In genomic region chr15:82739086-82739485, GRCh38 we compare ENCODE assay signal across 25 cellular contexts. TPM values are rescaled to one million over a fixed set of nuclear protein-coding genes. Genes with fewer than 3 reads are reported as not detected.
A peak's percentile ranks its signal among the peaks of the same experiment; 100 is the strongest.
DNase-seq lines count a peak whose midpoint lies in the region; ATAC-seq, FAIRE-seq and TF ChIP-seq lines count a peak whose summit lies in the region.
"Had no signal": no experiment of that assay in that cellular context is flagged by ENCODE, and none has a peak within 500 bp of the region (broad histone marks: within the 10 kb centered on the region; RNA-seq: fewer than 3 reads in every experiment).

No MANE protein-coding gene starts in this region.

- H3K27ac Mint-ChIP-seq in type B pancreatic cell, result peak overlapping the region; percentile 14
- H3K27ac Mint-ChIP-seq: activated CD4-positive, alpha-beta T cell treated with anti-CD3 and anti-CD28 coated beads for 36 hours; IgD-negative memory B cell; memory B cell; naive B cell had no signal

- no peak for TF ChIP-seq RAD21 in HCT116 (IDR thresholded peaks at IDR 0.05; ENCODE audit: low read depth)

- no peak for TF ChIP-seq POLR2A in HCT116 (IDR thresholded peaks at IDR 0.05; ENCODE audit: borderline replicate concordance, extremely low read depth, insufficient read depth, insufficient read length)

- no peaks in the 10 kb centered on the region for H3K9me3 ChIP-seq in HCT116 (ENCODE audit: control insufficient read depth in 1 of 2, insufficient read depth in 1 of 2, low read depth in 1 of 2, low read length in 2 of 2)
- H3K9me3 ChIP-seq: thoracic aorta had no signal

- FAIRE-seq in RCC 7860 (lab: Jason Lieb, UNC), result peak; percentile 10

- H3K4me1 Mint-ChIP-seq in type B pancreatic cell (ENCODE audit: unreplicated experiment), result no peaks in the 10 kb centered on the region
- H3K4me1 Mint-ChIP-seq: activated CD4-positive, alpha-beta T cell treated with anti-CD3 and anti-CD28 coated beads for 36 hours; memory B cell had no signal

- no peak overlapping the region for H2AFZ ChIP-seq in HCT116 (ENCODE audit: low read depth, low read length, poor library complexity, severe bottlenecking)

- H3K36me3 Mint-ChIP-seq in type B pancreatic cell, result no peaks in the 10 kb centered on the region

- H4K20me1 ChIP-seq in HCT116 (ENCODE audit: insufficient read depth), result no peaks in the 10 kb centered on the region

- no peak for DNase-seq in HCT116 (ENCODE audit: low read depth, low spot score)
- DNase-seq in RCC 7860 (ENCODE audit: low spot score), result peak; percentile 29
- DNase-seq in fibroblast of mammary gland (ENCODE audit: low read depth), result peak; percentile 5
- no peak for DNase-seq in type B pancreatic cell (ENCODE audit: extremely low spot score, unreplicated experiment)
- DNase-seq in NCI-H1048 (lab: John Stamatoyannopoulos, UW), result no peak
- no peak for DNase-seq in activated CD4-positive, alpha-beta T cell treated with anti-CD3 and anti-CD28 coated beads for 1 hour
- DNase-seq: activated CD4-positive, alpha-beta T cell treated with anti-CD3 and anti-CD28 coated beads for 36 hours; activated naive CD4-positive, alpha-beta T cell treated with anti-CD3 and anti-CD28 coated beads, Interleukin-2, amount 50 U/mL, for 16 hours; activated T-cell treated with anti-CD3 and anti-CD28 coated beads, Interleukin-2, amount 50 U/mL, for 48 hours; aorta; cerebellar nuclear complex; effector CD4-positive, alpha-beta T cell; GOT3; left cardiac atrium; naive B cell; NCI-H146; NCI-H69; occipital lobe; stimulated activated CD4-positive, alpha-beta T cell treated with anti-CD3 and anti-CD28 coated beads, Interleukin-4, amount 100 ng/mL, for 24 hours; stimulated activated naive CD4-positive, alpha-beta T cell treated with Interleukin-2 at 50 U/mL for 16 hours had no signal

- POLR2A ChIA-PET in HCT116 (lab: Charles Lee), result interaction anchor here (1.3 kb wide), 1 partner anchor 11 kb away, joined by 6 read pairs; no protein-coding TSS in a partner anchor

- peak overlapping the region; percentile 3; the same call in 1 of the 2 replicates for H3K4me2 ChIP-seq in HCT116 (ENCODE audit: low read length)

- intact Hi-C loops in HCT116 (cut with micrococcal nuclease), result no loop called here

- no peak overlapping the region for H3K4me3 Mint-ChIP-seq in type B pancreatic cell
- H3K4me3 Mint-ChIP-seq: activated CD4-positive, alpha-beta T cell treated with anti-CD3 and anti-CD28 coated beads for 36 hours; IgD-negative memory B cell; memory B cell; naive B cell had no signal

- TF ChIP-seq CTCF in HCT116 (IDR thresholded peaks at IDR 0.05 in 2 of 3, conservative IDR thresholded peaks at IDR 0.05 in 1 of 3; ENCODE audit: borderline replicate concordance in 1 of 3, insufficient read depth in 1 of 3, low read depth in 2 of 3, low read length in 2 of 3) (no peak), fibroblast of mammary gland (conservative IDR thresholded peaks at IDR 0.05; ENCODE audit: control insufficient read depth, insufficient read depth, low read depth, low read length) (no peak), type B pancreatic cell (conservative IDR thresholded peaks at IDR 0.05) (no peak)

- H3K4me1 ChIP-seq in HCT116 (ENCODE audit: control insufficient read depth in 1 of 2, insufficient read depth in 2 of 2, low read length in 2 of 2), result peaks cover 6 to 13% of the 10 kb centered on the region in 2 experiments; a peak in 2 of 4 replicates

- H3K27me3 Mint-ChIP-seq in type B pancreatic cell, result no peaks in the 10 kb centered on the region
- H3K27me3 Mint-ChIP-seq: activated CD4-positive, alpha-beta T cell treated with anti-CD3 and anti-CD28 coated beads for 36 hours; IgD-negative memory B cell; memory B cell; naive B cell had no signal

- ATAC-seq in HCT116 (no peak), HG03175 (IDR thresholded peaks at IDR 0.05; ENCODE audit: unreplicated experiment) (no peak)
- ATAC-seq: activated CD4-positive, alpha-beta T cell treated with anti-CD3 and anti-CD28 coated beads for 36 hours; left cardiac atrium had no signal

- H3K4me3 ChIP-seq in HCT116 (replicated peaks in 1 of 2; ENCODE audit: low read depth in 1 of 2, low read length in 2 of 2), result no peak overlapping the region
- H3K4me3 ChIP-seq in fibroblast of mammary gland (ENCODE audit: control insufficient read depth, low read depth, low read length), result no peak overlapping the region
- H3K4me3 ChIP-seq: thoracic aorta had no signal

- CTCF ChIA-PET in HCT116 (lab: Charles Lee), result no interaction called here

- no peak overlapping the region for H3K9ac ChIP-seq in HCT116 (ENCODE audit: low read length)

- no peaks in the 10 kb centered on the region for H3K79me2 ChIP-seq in HCT116 (ENCODE audit: insufficient read depth, low read length)

- RAD21 ChIA-PET in HCT116 (lab: Charles Lee; ENCODE audit: low non-redundant PET in 1 of 2, low total read pairs in 2 of 2, uncharacterized antibody in 2 of 2, unreplicated experiment in 2 of 2), result no interaction called here

- no peaks in the 10 kb centered on the region for H3K36me3 ChIP-seq in HCT116 (ENCODE audit: control insufficient read depth in 1 of 2, insufficient read depth in 2 of 2, low read length in 2 of 2)
- H3K36me3 ChIP-seq: thoracic aorta had no signal

- peaks cover 5% of the 10 kb centered on the region for H3K9me3 Mint-ChIP-seq in type B pancreatic cell
- H3K9me3 Mint-ChIP-seq: IgD-negative memory B cell, memory B cell, naive B cell had no signal

- H3K27ac ChIP-seq in HCT116 (ENCODE audit: low read depth, low read length), result no peak overlapping the region
- H3K27ac ChIP-seq: HL-60, thoracic aorta had no signal

- H3K9me2 ChIP-seq in HCT116 (ENCODE audit: insufficient read depth), result no peaks in the 10 kb centered on the region

- H3K27me3 ChIP-seq in HCT116 (ENCODE audit: insufficient read depth, low read length), result no peaks in the 10 kb centered on the region

- BruUV-seq in HCT116 (replicated peaks; lab: Mats Ljungman, UMichigan), result no TSS peak

TF ChIP-seq in HCT116, 20 proteins besides CTCF, POLR2A, EP300 and RAD21:
- TF ChIP-seq ELF1 (IDR thresholded peaks at IDR 0.05; ENCODE audit: borderline replicate concordance, low read depth), result no peak
- TF ChIP-seq TCF7L2 (IDR thresholded peaks at IDR 0.05; ENCODE audit: borderline replicate concordance, extremely low read depth, insufficient read depth, insufficient read length), result no peak
- TF ChIP-seq EZH2phosphoT487 (IDR thresholded peaks at IDR 0.05; ENCODE audit: borderline replicate concordance), result no peak
- no peak for TF ChIP-seq SRF (IDR thresholded peaks at IDR 0.05; ENCODE audit: low read depth)
- no peak for TF ChIP-seq JUND (IDR thresholded peaks at IDR 0.05)
- TF ChIP-seq ZBTB33 (IDR thresholded peaks at IDR 0.05; ENCODE audit: extremely low read depth, insufficient replicate concordance, low read length), result no peak
- no peak for TF ChIP-seq CBX3 (IDR thresholded peaks at IDR 0.05; ENCODE audit: low read depth)

RNA-seq across cellular contexts. Expression of gene AP3B2, which starts 29.4 kb away (rescaled TPM):
- 0.07 TPM for total RNA-seq in HCT116 (2021; ENCODE audit: unreplicated experiment)
- 0.05 and 0.18 TPM in 2 replicates for polyA plus RNA-seq in HCT116 (2012)
- 7.3 and 8.0 TPM in 2 replicates for total RNA-seq in type B pancreatic cell (ENCODE audit: low replicate concordance)

Comparison
In these comparisons a context has a peak if more than half of its experiments do, and no peak if none do; other contexts are left out.
1. DNase-seq: peak in RCC 7860 (single experiment) and fibroblast of mammary gland (single experiment); none in HCT116 (single experiment), type B pancreatic cell (single experiment), NCI-H1048 (single experiment) and activated CD4-positive, alpha-beta T cell treated with anti-CD3 and anti-CD28 coated beads for 1 hour (single experiment).